ENCODE assay signal across 25 cellular contexts in the genomic region with DNA sequence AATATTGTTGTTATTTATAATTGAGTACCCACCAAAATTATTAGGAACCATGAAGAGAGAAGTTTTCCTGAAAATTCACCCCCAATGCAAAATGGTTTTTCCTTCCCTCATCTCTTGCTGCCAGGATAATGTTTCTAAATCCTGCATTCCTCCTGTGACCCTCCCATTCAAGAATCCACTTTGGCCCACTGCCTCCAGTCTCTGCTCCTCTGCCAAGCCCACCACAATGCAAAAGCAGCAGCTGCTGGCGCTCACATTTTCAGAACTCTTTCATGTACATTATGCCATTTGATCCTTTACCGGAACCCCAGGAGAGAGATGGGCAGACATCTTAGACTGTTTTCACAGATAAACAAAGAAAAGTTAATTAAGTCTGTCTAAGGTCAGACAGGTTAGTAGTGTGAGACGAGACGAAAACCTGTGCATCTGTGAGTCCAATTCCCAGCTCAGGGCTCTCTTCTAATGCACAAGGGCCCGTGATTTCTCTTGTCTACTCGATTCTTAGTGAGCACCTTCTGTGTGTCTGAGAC. TPM values are rescaled to one million over a fixed set of nuclear protein-coding genes. Genes with fewer than 3 reads are reported as not detected.
DNase-seq lines count a peak whose midpoint lies in the region; ATAC-seq and TF ChIP-seq lines count a peak whose summit lies in the region.
"Had no signal": no experiment of that assay in that cellular context is flagged by ENCODE, and none has a peak within 500 bp of the region (broad histone marks: within the 10 kb centered on the region; RNA-seq: fewer than 3 reads in every experiment).

No MANE protein-coding gene starts in this region.

- H3K27ac ChIP-seq in breast epithelium (peak overlapping the region; percentile 38 to 46), thymus (ENCODE audit: low read depth) (peak overlapping the region; percentile 66)
- H3K27ac ChIP-seq: neural progenitor cell, psoas muscle, tibial artery had no signal

- H3K4me3 ChIP-seq in breast epithelium (no peak overlapping the region), fibroblast of the aortic adventitia (ENCODE audit: low read depth, low read length) (no peak overlapping the region), thymus (ENCODE audit: low read length) (no peak overlapping the region)
- H3K4me3 ChIP-seq: neural progenitor cell, psoas muscle, tibial artery had no signal

- H3K36me3 ChIP-seq in breast epithelium (no peaks in the 10 kb centered on the region), thymus (ENCODE audit: control insufficient read depth, insufficient read depth) (no peaks in the 10 kb centered on the region)

- no peak for ATAC-seq in GM19463 (IDR thresholded peaks at IDR 0.05; ENCODE audit: unreplicated experiment)
- ATAC-seq: activated CD4-positive, CD25-positive, alpha-beta regulatory T cell treated with anti-CD3 and anti-CD28 coated beads, Interleukin-2, amount 50 U/mL, for 24 hours; psoas muscle; stimulated activated naive CD8-positive, alpha-beta T cell treated with anti-CD3 and anti-CD28 coated beads, Interleukin-15, Interleukin-2, amounts not matched to agents 100 U/mL and 50 U/mL, for 24 hours had no signal

- TF ChIP-seq POLR2A in breast epithelium (IDR thresholded peaks at IDR 0.05), result no peak

- H3K27me3 ChIP-seq in breast epithelium, result no peaks in the 10 kb centered on the region
- H3K27me3 ChIP-seq in thymus (ENCODE audit: control insufficient read depth, insufficient read depth), result no peaks in the 10 kb centered on the region
- H3K27me3 ChIP-seq: neural progenitor cell, tibial artery had no signal

- H3K9me3 ChIP-seq in breast epithelium (no peaks in the 10 kb centered on the region), thymus (ENCODE audit: control insufficient read depth) (no peaks in the 10 kb centered on the region)
- H3K9me3 ChIP-seq: psoas muscle, tibial artery had no signal

- intact Hi-C loops in breast epithelium (cut with DNase I; ENCODE audit: low total_unique reads), result no loop called here

- TF ChIP-seq CTCF in breast epithelium (IDR thresholded peaks at IDR 0.05) (no peak), fibroblast of the aortic adventitia (IDR thresholded peaks at IDR 0.05; ENCODE audit: insufficient read depth, low read length) (no peak)

- DNase-seq in NCI-H446 (lab: John Stamatoyannopoulos, UW) (peak; percentile 39 to 71), breast epithelium (ENCODE audit: low spot score in 2 of 2) (no peak), fibroblast of the aortic adventitia (ENCODE audit: low read depth) (peak; percentile 85), GOT3 (lab: John Stamatoyannopoulos, UW) (no peak)
- no peak for DNase-seq in activated effector memory CD4-positive, alpha-beta T cell treated with anti-CD3 and anti-CD28 coated beads, Interleukin-2, amount 50 U/mL, for 16 hours
- DNase-seq: activated CD4-positive, alpha-beta memory T cell treated with anti-CD3 and anti-CD28 coated beads, Interleukin-2, amount 10 ng/mL, durations not matched to agents 7 days and 5 days; activated naive CD4-positive, alpha-beta T cell treated with Interleukin-2 at 50 U/mL for 16 hours; anterior cingulate cortex; CD4-positive, alpha-beta memory T cell; effector CD4-positive, alpha-beta T cell; hypothalamus; NCI-H1694; NCI-H82; OCI-M1; psoas muscle; Right ventricle myocardium superior; stimulated activated CD4-positive, alpha-beta T cell treated with anti-CD3 and anti-CD28 coated beads, Interleukin-4, amount 100 ng/mL, for 1 hour; stimulated activated naive CD8-positive, alpha-beta T cell treated with anti-CD3 and anti-CD28 coated beads, Interleukin-15, Interleukin-2, amounts not matched to agents 100 U/mL and 50 U/mL, for 24 hours; SW 1271; tibial artery had no signal

- peaks cover 0 to 5% of the 10 kb centered on the region in 2 donors for H3K4me1 ChIP-seq in breast epithelium
- H3K4me1 ChIP-seq in thymus (ENCODE audit: control insufficient read depth, insufficient read depth, low read length), result no peaks in the 10 kb centered on the region
- H3K4me1 ChIP-seq: psoas muscle had no signal

- 90% methylated on average over 6 of the region's 6 CpGs for WGBS in thymus

RNA-seq across cellular contexts. Expression of a gene that starts 12.9 kb away (rescaled TPM):
- 100 to 1,000 TPM; 116 to 139 (median 125) TPM for total RNA-seq in breast epithelium
- 88.8 and 197 TPM in 2 replicates for total RNA-seq in fibroblast of the aortic adventitia (ENCODE audit: low replicate concordance)
- polyA plus RNA-seq in thymus, result 12.5 TPM
- total RNA-seq: CD4-positive, alpha-beta memory T cell; mononuclear cell had no signal
- polyA plus RNA-seq: CD4-positive, alpha-beta memory T cell had no signal

Comparison
In these comparisons a context has a peak if more than half of its experiments do, and no peak if none do; other contexts are left out.
1. DNase-seq: peak in NCI-H446 (2 of 2) and fibroblast of the aortic adventitia (single experiment); none in breast epithelium (0 of 2), activated effector memory CD4-positive, alpha-beta T cell treated with anti-CD3 and anti-CD28 coated beads, Interleukin-2, amount 50 U/mL, for 16 hours (single experiment) and GOT3 (single experiment).